10 cellular contexts compared by ENCODE assay signal in genomic region chr1:178536844-178537371, GRCh38. TPM values are rescaled to one million over a fixed set of nuclear protein-coding genes. Genes with fewer than 3 reads are reported as not detected.
DNase-seq lines count a peak whose midpoint lies in the region; ATAC-seq and TF ChIP-seq lines count a peak whose summit lies in the region.
"Had no signal": no experiment of that assay in that cellular context is flagged by ENCODE, and none has a peak within 500 bp of the region (broad histone marks: within the 10 kb centered on the region; RNA-seq: fewer than 3 reads in every experiment).

No MANE protein-coding gene starts in this region.

- H3K4me3 ChIP-seq in right atrium auricular region (no peak overlapping the region), skeletal muscle satellite cell (ENCODE audit: low read length) (peak overlapping the region; percentile 40)

- no peak for TF ChIP-seq CTCF in right atrium auricular region (IDR thresholded peaks at IDR 0.05)
- no peak for TF ChIP-seq CTCF in GM10266 (IDR thresholded peaks at IDR 0.05; ENCODE audit: control insufficient read depth, insufficient read depth, low read depth, missing control alignments)

- DNase-seq in GM04504 (ENCODE audit: low read depth): peak; percentile 99
- peak; percentile 70 for DNase-seq in amniotic stem cell (lab: John Stamatoyannopoulos, UW)
- peak; percentile 86 for DNase-seq in right atrium auricular region (ENCODE audit: low spot score)
- DNase-seq in GM10266 (ENCODE audit: extremely low spot score): no peak
- no peak for DNase-seq in NCI-H2196 treated with DMSO at 0.1 percent for 48 hours (lab: John Stamatoyannopoulos, UW; ENCODE audit: unreplicated experiment)
- DNase-seq in T-cell: no peak

- CTCF ChIA-PET in T-cell (lab: Charles Lee): interaction anchor here in 1 of 2 donors (1.3 kb wide), 1 partner anchor 466 kb away, joined by 4 read pairs; no protein-coding TSS in a partner anchor

- H3K4me1 ChIP-seq in right atrium auricular region: peaks cover 0 to 37% of the 10 kb centered on the region in 2 donors
- H3K4me1 ChIP-seq in skeletal muscle satellite cell (ENCODE audit: control insufficient read depth, insufficient read depth, low read length): peaks cover 51% of the 10 kb centered on the region

- H3K36me3 Mint-ChIP-seq in T-cell: no peaks in the 10 kb centered on the region

- H3K27ac ChIP-seq in right atrium auricular region: peak overlapping the region; percentile 60 to 93
- H3K27ac ChIP-seq: KMS-11 had no signal

- H3K36me3 ChIP-seq in right atrium auricular region (no peaks in the 10 kb centered on the region), skeletal muscle satellite cell (ENCODE audit: insufficient read depth, low read length) (no peaks in the 10 kb centered on the region)

- H3K27me3 Mint-ChIP-seq in T-cell: peaks cover 2 to 4% of the 10 kb centered on the region in 2 donors

- no peak overlapping the region for H3K4me3 Mint-ChIP-seq in T-cell

- POLR2A ChIA-PET in T-cell (lab: Charles Lee): no interaction called here

- H3K9me3 Mint-ChIP-seq in T-cell: no peaks in the 10 kb centered on the region

- peaks cover 3 to 11% (median 9%) of the 10 kb centered on the region in 3 donors for H3K4me1 Mint-ChIP-seq in T-cell

- no peak overlapping the region for H3K27ac Mint-ChIP-seq in T-cell

- H3K9me3 ChIP-seq in right atrium auricular region (no peaks in the 10 kb centered on the region), skeletal muscle satellite cell (replicated peaks; ENCODE audit: low read length) (no peaks in the 10 kb centered on the region)

- ATAC-seq in T-cell (replicated peaks in 1 of 4): no peak
- ATAC-seq in GM21381 (IDR thresholded peaks at IDR 0.05; ENCODE audit: unreplicated experiment): no peak

- H3K27me3 ChIP-seq in right atrium auricular region: no peaks in the 10 kb centered on the region
- no peaks in the 10 kb centered on the region for H3K27me3 ChIP-seq in skeletal muscle satellite cell (ENCODE audit: control insufficient read depth, insufficient read depth, low read length)

- H3K9ac ChIP-seq in skeletal muscle satellite cell (ENCODE audit: low read depth, low read length): peak overlapping the region; percentile 52
- H3K9ac ChIP-seq: KMS-11 had no signal

- peak overlapping the region; percentile 70 for H3K4me2 ChIP-seq in skeletal muscle satellite cell (ENCODE audit: low read length)
- H3K4me2 ChIP-seq: KMS-11 had no signal

RNA-seq across cellular contexts. Expression of gene TEX35, which starts 24.0 kb away (rescaled TPM):
- total RNA-seq in right atrium auricular region (under 1 TPM in 1 of 2 donors, not detected in 1; 0.33 TPM), T-cell (not detected)
- total RNA-seq in skeletal muscle satellite cell (2012; rRNA removed): not detected in 2 replicates
- total RNA-seq: activated CD8-positive, alpha-beta memory T cell treated with anti-CD3 and anti-CD28 coated beads for 36 hours had no signal

RNA-seq across cellular contexts. Expression of gene CLEC20A, which starts 40.1 kb away (rescaled TPM):
- under 1 TPM in 1 of 2 donors, not detected in 1; 0.48 TPM for total RNA-seq in right atrium auricular region
- total RNA-seq in skeletal muscle satellite cell (2012; rRNA removed): not detected in 2 replicates
- not detected for total RNA-seq in T-cell
- total RNA-seq: activated CD8-positive, alpha-beta memory T cell treated with anti-CD3 and anti-CD28 coated beads for 36 hours had no signal

Comparison
In these comparisons a context has a peak if more than half of its experiments do, and no peak if none do; other contexts are left out.
1. DNase-seq: peak in GM04504 (single experiment), amniotic stem cell (single experiment) and right atrium auricular region (single experiment); none in GM10266 (single experiment), NCI-H2196 treated with DMSO at 0.1 percent for 48 hours (single experiment) and T-cell (0 of 34).